23 cellular contexts compared by ENCODE assay signal in the genomic region with DNA sequence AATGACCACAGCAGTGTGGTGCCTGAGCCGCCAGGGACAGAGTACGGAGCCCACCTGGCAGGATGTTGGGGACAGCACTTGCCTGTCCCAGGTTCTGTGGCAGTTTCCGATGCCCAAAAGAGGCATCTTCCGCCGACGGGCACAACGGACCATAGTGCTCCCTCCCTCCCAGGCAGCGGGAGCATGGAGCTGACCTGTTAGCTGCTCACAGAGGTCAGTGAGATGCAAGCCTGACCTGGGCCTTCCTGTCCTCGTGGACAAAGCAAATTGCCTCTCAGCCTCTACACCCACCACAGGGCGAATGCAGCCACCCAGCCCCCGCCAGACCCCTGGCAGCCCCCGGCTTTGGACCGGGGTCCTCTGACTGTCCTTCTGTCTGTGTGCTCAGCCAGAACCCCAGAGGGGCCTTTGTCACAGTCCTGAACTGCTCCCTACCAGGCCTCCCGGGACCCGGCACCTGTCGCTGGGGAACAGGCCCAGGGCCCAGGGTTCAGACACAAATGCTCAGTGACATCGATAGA. TPM values are rescaled to one million over a fixed set of nuclear protein-coding genes. Genes with fewer than 3 reads are reported as not detected.
"Had no signal": no experiment of that assay in that cellular context is flagged by ENCODE, and none has a peak within 500 bp of the region (broad histone marks: within the 10 kb centered on the region; RNA-seq: fewer than 3 reads in every experiment).

No MANE protein-coding gene starts in this region.

- H3K4me3 ChIP-seq: breast epithelium, coronary artery, esophagus squamous epithelium, gastroesophageal sphincter, heart left ventricle, upper lobe of left lung had no signal

- H3K9me3 Mint-ChIP-seq: nephron progenitor cell had no signal

- H3K36me3 ChIP-seq: breast epithelium, esophagus squamous epithelium, gastroesophageal sphincter, heart left ventricle, upper lobe of left lung had no signal

- ATAC-seq: gastroesophageal sphincter; heart left ventricle; left lobe of liver; stimulated activated naive CD8-positive, alpha-beta T cell treated with anti-CD3 and anti-CD28 coated beads, Interleukin-15, Interleukin-2, amounts not matched to agents 100 U/mL and 50 U/mL, for 24 hours; WTC11 had no signal

- H3K4me1 ChIP-seq: breast epithelium, esophagus squamous epithelium, upper lobe of left lung had no signal

- DNase-seq: activated naive CD4-positive, alpha-beta T cell; activated naive CD8-positive, alpha-beta T cell treated with anti-CD3 and anti-CD28 coated beads for 36 hours; activated T-cell treated with anti-CD3 and anti-CD28 coated beads, Interleukin-2, amount 50 U/mL, for 1 hour; esophagus squamous epithelium; islet precursor cell; mammary epithelial cell; midbrain; nephron progenitor cell; occipital lobe; retina; stimulated activated CD4-positive, alpha-beta T cell treated with anti-CD3 and anti-CD28 coated beads, Interleukin-12 subunit alpha, Interleukin-12 subunit beta, amount 100 ng/mL, for 4 hours; stimulated activated CD4-positive, alpha-beta T cell treated with anti-CD3 and anti-CD28 coated beads, Interleukin-4, amount 100 ng/mL, for 4 hours; stimulated activated naive CD8-positive, alpha-beta T cell treated with anti-CD3 and anti-CD28 coated beads, Interleukin-15, Interleukin-2, amounts not matched to agents 100 U/mL and 50 U/mL, for 24 hours; T-helper 9 cell had no signal

- H3K9me3 ChIP-seq: esophagus squamous epithelium, heart left ventricle had no signal

- H3K4me1 Mint-ChIP-seq: activated naive CD8-positive, alpha-beta T cell treated with anti-CD3 and anti-CD28 coated beads for 36 hours had no signal

- H3K36me3 Mint-ChIP-seq: activated naive CD8-positive, alpha-beta T cell treated with anti-CD3 and anti-CD28 coated beads for 36 hours; WTC11 had no signal

- H3K27ac Mint-ChIP-seq: activated naive CD8-positive, alpha-beta T cell treated with anti-CD3 and anti-CD28 coated beads for 36 hours; activated T-helper 2 cell treated with anti-CD3 and anti-CD28 coated beads, Interferon-gamma antibody, Interleukin-2, Interleukin-4, amounts not matched to agents 10 μg/mL and 5 μg/mL and 100 μg/mL, durations not matched to agents 14 hours and 24 hours and 36 hours; WTC11 had no signal

- H3K27ac ChIP-seq: breast epithelium, coronary artery, esophagus squamous epithelium, gastroesophageal sphincter, heart left ventricle, upper lobe of left lung had no signal

- H3K4me3 Mint-ChIP-seq: activated naive CD8-positive, alpha-beta T cell treated with anti-CD3 and anti-CD28 coated beads for 36 hours; nephron progenitor cell; WTC11 had no signal

RNA-seq across cellular contexts. Expression of gene FRMD1, which starts 16.2 kb away (rescaled TPM):
- total RNA-seq: activated naive CD8-positive, alpha-beta T cell treated with anti-CD3 and anti-CD28 coated beads for 36 hours; activated T-helper 2 cell treated with anti-CD3 and anti-CD28 coated beads, Interferon-gamma antibody, Interleukin-2, Interleukin-4, amounts not matched to agents 10 μg/mL and 5 μg/mL and 100 μg/mL, durations not matched to agents 14 hours and 24 hours and 36 hours; mammary epithelial cell; occipital lobe; T-helper 1 cell treated with Interleukin-12 subunit alpha and Interleukin-12 subunit beta and Interleukin-4 antibody, amounts not matched to agents 30 ng/mL and 1 ng/mL, for 36 hours; upper lobe of left lung had no signal
